Comparison of ENCODE assay signal across 1 cellular context in the genomic region with DNA sequence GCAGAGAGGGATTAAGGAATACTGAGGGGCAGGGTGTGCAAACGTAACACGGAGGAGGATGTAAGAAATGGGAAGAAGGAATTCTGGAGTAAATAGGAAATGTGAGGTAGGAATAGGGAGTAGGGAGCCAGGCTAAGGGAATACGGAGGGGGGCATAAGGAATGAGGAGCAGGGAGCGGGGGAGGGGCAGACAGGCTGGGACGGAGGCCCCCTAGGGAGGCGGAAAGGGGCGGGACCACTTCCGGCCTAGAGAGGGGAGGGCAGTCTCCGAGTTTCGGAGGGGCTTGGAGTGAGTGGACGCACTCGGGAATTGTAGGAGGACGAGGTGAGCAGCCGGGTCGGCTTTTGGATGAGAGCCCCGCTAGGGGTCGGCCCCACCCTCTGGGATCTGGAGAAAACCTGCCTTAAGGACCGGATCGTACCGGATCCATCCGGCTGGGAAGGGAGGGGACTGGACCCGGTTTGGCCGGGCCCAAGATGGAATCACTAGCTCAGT.
TF ChIP-seq lines count a peak whose summit lies in the region.

No MANE protein-coding gene starts in this region.

TF ChIP-seq in HepG2, 621 proteins besides CTCF, POLR2A, EP300 and RAD21 (continued from another document and continues in another):
- TF ChIP-seq, protein P1, sequence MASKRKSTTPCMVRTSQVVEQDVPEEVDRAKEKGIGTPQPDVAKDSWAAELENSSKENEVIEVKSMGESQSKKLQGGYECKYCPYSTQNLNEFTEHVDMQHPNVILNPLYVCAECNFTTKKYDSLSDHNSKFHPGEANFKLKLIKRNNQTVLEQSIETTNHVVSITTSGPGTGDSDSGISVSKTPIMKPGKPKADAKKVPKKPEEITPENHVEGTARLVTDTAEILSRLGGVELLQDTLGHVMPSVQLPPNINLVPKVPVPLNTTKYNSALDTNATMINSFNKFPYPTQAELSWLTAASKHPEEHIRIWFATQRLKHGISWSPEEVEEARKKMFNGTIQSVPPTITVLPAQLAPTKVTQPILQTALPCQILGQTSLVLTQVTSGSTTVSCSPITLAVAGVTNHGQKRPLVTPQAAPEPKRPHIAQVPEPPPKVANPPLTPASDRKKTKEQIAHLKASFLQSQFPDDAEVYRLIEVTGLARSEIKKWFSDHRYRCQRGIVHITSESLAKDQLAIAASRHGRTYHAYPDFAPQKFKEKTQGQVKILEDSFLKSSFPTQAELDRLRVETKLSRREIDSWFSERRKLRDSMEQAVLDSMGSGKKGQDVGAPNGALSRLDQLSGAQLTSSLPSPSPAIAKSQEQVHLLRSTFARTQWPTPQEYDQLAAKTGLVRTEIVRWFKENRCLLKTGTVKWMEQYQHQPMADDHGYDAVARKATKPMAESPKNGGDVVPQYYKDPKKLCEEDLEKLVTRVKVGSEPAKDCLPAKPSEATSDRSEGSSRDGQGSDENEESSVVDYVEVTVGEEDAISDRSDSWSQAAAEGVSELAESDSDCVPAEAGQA (IDR thresholded peaks at IDR 0.05; ENCODE audit: low read depth), result no peak
- TF ChIP-seq, protein P1 (CRISPR knock-in tag; IDR thresholded peaks at IDR 0.05; ENCODE audit: borderline replicate concordance), result no peak
- TF ChIP-seq, protein P2, sequence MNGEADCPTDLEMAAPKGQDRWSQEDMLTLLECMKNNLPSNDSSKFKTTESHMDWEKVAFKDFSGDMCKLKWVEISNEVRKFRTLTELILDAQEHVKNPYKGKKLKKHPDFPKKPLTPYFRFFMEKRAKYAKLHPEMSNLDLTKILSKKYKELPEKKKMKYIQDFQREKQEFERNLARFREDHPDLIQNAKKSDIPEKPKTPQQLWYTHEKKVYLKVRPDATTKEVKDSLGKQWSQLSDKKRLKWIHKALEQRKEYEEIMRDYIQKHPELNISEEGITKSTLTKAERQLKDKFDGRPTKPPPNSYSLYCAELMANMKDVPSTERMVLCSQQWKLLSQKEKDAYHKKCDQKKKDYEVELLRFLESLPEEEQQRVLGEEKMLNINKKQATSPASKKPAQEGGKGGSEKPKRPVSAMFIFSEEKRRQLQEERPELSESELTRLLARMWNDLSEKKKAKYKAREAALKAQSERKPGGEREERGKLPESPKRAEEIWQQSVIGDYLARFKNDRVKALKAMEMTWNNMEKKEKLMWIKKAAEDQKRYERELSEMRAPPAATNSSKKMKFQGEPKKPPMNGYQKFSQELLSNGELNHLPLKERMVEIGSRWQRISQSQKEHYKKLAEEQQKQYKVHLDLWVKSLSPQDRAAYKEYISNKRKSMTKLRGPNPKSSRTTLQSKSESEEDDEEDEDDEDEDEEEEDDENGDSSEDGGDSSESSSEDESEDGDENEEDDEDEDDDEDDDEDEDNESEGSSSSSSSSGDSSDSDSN (CRISPR knock-in tag; IDR thresholded peaks at IDR 0.05), result no peak
- TF ChIP-seq TP53 (CRISPR knock-in tag; conservative IDR thresholded peaks at IDR 0.05), result no peak
- no peak for TF ChIP-seq ZFY (CRISPR knock-in tag; IDR thresholded peaks at IDR 0.05)
- TF ChIP-seq NRL (CRISPR knock-in tag; IDR thresholded peaks at IDR 0.05; ENCODE audit: borderline replicate concordance), result no peak
- TF ChIP-seq ZNF205 (CRISPR knock-in tag; IDR thresholded peaks at IDR 0.05), result no peak
- TF ChIP-seq, protein P3, sequence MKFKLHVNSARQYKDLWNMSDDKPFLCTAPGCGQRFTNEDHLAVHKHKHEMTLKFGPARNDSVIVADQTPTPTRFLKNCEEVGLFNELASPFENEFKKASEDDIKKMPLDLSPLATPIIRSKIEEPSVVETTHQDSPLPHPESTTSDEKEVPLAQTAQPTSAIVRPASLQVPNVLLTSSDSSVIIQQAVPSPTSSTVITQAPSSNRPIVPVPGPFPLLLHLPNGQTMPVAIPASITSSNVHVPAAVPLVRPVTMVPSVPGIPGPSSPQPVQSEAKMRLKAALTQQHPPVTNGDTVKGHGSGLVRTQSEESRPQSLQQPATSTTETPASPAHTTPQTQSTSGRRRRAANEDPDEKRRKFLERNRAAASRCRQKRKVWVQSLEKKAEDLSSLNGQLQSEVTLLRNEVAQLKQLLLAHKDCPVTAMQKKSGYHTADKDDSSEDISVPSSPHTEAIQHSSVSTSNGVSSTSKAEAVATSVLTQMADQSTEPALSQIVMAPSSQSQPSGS (CRISPR knock-in tag; IDR thresholded peaks at IDR 0.05), result no peak
- peak; percentile 58 for TF ChIP-seq SP4 (CRISPR knock-in tag; IDR thresholded peaks at IDR 0.05)
- peak; percentile 31; the same call in 1 of the 2 replicates for TF ChIP-seq KAT8 (CRISPR knock-in tag; IDR thresholded peaks at IDR 0.05)
- peak; percentile 11; the same call in 1 of the 2 replicates for TF ChIP-seq ZNF788 (CRISPR knock-in tag; IDR thresholded peaks at IDR 0.05; ENCODE audit: borderline replicate concordance)
- TF ChIP-seq PHF20 (CRISPR knock-in tag; IDR thresholded peaks at IDR 0.05), result 0 out of 2 replicates have a peak, but pooled peaks have one; percentile 1
- TF ChIP-seq, protein P4, sequence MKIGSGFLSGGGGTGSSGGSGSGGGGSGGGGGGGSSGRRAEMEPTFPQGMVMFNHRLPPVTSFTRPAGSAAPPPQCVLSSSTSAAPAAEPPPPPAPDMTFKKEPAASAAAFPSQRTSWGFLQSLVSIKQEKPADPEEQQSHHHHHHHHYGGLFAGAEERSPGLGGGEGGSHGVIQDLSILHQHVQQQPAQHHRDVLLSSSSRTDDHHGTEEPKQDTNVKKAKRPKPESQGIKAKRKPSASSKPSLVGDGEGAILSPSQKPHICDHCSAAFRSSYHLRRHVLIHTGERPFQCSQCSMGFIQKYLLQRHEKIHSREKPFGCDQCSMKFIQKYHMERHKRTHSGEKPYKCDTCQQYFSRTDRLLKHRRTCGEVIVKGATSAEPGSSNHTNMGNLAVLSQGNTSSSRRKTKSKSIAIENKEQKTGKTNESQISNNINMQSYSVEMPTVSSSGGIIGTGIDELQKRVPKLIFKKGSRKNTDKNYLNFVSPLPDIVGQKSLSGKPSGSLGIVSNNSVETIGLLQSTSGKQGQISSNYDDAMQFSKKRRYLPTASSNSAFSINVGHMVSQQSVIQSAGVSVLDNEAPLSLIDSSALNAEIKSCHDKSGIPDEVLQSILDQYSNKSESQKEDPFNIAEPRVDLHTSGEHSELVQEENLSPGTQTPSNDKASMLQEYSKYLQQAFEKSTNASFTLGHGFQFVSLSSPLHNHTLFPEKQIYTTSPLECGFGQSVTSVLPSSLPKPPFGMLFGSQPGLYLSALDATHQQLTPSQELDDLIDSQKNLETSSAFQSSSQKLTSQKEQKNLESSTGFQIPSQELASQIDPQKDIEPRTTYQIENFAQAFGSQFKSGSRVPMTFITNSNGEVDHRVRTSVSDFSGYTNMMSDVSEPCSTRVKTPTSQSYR (CRISPR knock-in tag; IDR thresholded peaks at IDR 0.05; ENCODE audit: borderline replicate concordance), result peak; percentile 83; the same call in 1 of the 2 replicates
- no peak for TF ChIP-seq CCAR2 (optimal IDR thresholded peaks at IDR 0.05; ENCODE audit: low read depth, low read length)
- TF ChIP-seq POLR2G (IDR thresholded peaks at IDR 0.05; ENCODE audit: low read depth, low read length), result no peak
- peak; percentile 68 for TF ChIP-seq GABPA (IDR thresholded peaks at IDR 0.05; ENCODE audit: low read depth, low read length)
- peak; percentile 87 for TF ChIP-seq GABPA (CRISPR knock-in tag; IDR thresholded peaks at IDR 0.05; ENCODE audit: low read depth)
- no peak for TF ChIP-seq NFE2 (CRISPR knock-in tag; IDR thresholded peaks at IDR 0.05)
- TF ChIP-seq, protein P5, sequence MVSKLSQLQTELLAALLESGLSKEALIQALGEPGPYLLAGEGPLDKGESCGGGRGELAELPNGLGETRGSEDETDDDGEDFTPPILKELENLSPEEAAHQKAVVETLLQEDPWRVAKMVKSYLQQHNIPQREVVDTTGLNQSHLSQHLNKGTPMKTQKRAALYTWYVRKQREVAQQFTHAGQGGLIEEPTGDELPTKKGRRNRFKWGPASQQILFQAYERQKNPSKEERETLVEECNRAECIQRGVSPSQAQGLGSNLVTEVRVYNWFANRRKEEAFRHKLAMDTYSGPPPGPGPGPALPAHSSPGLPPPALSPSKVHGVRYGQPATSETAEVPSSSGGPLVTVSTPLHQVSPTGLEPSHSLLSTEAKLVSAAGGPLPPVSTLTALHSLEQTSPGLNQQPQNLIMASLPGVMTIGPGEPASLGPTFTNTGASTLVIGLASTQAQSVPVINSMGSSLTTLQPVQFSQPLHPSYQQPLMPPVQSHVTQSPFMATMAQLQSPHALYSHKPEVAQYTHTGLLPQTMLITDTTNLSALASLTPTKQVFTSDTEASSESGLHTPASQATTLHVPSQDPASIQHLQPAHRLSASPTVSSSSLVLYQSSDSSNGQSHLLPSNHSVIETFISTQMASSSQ (IDR thresholded peaks at IDR 0.05; ENCODE audit: low read depth), result no peak
- TF ChIP-seq, protein P5 (CRISPR knock-in tag; IDR thresholded peaks at IDR 0.05; ENCODE audit: borderline replicate concordance), result no peak
- TF ChIP-seq, protein P6, sequence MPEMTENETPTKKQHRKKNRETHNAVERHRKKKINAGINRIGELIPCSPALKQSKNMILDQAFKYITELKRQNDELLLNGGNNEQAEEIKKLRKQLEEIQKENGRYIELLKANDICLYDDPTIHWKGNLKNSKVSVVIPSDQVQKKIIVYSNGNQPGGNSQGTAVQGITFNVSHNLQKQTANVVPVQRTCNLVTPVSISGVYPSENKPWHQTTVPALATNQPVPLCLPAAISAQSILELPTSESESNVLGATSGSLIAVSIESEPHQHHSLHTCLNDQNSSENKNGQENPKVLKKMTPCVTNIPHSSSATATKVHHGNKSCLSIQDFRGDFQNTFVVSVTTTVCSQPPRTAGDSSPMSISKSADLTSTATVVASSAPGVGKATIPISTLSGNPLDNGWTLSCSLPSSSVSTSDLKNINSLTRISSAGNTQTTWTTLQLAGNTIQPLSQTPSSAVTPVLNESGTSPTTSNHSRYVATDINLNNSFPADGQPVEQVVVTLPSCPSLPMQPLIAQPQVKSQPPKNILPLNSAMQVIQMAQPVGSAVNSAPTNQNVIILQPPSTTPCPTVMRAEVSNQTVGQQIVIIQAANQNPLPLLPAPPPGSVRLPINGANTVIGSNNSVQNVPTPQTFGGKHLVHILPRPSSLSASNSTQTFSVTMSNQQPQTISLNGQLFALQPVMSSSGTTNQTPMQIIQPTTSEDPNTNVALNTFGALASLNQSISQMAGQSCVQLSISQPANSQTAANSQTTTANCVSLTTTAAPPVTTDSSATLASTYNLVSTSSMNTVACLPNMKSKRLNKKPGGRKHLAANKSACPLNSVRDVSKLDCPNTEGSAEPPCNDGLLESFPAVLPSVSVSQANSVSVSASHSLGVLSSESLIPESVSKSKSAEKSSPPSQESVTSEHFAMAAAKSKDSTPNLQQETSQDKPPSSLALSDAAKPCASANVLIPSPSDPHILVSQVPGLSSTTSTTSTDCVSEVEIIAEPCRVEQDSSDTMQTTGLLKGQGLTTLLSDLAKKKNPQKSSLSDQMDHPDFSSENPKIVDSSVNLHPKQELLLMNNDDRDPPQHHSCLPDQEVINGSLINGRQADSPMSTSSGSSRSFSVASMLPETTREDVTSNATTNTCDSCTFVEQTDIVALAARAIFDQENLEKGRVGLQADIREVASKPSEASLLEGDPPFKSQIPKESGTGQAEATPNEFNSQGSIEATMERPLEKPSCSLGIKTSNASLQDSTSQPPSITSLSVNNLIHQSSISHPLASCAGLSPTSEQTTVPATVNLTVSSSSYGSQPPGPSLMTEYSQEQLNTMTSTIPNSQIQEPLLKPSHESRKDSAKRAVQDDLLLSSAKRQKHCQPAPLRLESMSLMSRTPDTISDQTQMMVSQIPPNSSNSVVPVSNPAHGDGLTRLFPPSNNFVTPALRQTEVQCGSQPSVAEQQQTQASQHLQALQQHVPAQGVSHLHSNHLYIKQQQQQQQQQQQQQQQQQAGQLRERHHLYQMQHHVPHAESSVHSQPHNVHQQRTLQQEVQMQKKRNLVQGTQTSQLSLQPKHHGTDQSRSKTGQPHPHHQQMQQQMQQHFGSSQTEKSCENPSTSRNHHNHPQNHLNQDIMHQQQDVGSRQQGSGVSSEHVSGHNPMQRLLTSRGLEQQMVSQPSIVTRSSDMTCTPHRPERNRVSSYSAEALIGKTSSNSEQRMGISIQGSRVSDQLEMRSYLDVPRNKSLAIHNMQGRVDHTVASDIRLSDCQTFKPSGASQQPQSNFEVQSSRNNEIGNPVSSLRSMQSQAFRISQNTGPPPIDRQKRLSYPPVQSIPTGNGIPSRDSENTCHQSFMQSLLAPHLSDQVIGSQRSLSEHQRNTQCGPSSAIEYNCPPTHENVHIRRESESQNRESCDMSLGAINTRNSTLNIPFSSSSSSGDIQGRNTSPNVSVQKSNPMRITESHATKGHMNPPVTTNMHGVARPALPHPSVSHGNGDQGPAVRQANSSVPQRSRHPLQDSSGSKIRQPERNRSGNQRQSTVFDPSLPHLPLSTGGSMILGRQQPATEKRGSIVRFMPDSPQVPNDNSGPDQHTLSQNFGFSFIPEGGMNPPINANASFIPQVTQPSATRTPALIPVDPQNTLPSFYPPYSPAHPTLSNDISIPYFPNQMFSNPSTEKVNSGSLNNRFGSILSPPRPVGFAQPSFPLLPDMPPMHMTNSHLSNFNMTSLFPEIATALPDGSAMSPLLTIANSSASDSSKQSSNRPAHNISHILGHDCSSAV (CRISPR knock-in tag; IDR thresholded peaks at IDR 0.05; ENCODE audit: borderline replicate concordance), result no peak
- peak; percentile 43; the same call in 1 of the 2 replicates for TF ChIP-seq ETV5 (CRISPR knock-in tag; IDR thresholded peaks at IDR 0.05; ENCODE audit: borderline replicate concordance)
